ENCODE assay signal across 8 cellular contexts in genomic region chr4:89307446-89308160, GRCh38. TPM values are rescaled to one million over a fixed set of nuclear protein-coding genes. Genes with fewer than 3 reads are reported as not detected.
A peak's percentile ranks its signal among the peaks of the same experiment; 100 is the strongest.
DNase-seq lines count a peak whose midpoint lies in the region; ATAC-seq, FAIRE-seq and TF ChIP-seq lines count a peak whose summit lies in the region.

TSS of gene GPRIN3 (minus strand) at chr4:89307800. CDS start at chr4:89250110, 57,690 bp downstream.

- POLR2A ChIA-PET in naive thymus-derived CD4-positive, alpha-beta T cell (lab: Charles Lee), result interaction anchor here (0.7 to 2.4 kb wide), 9 partner anchors 8 to 35 kb away, joined by 3 to 20 read pairs (median 7); no protein-coding TSS in a partner anchor

- H3K4me1 Mint-ChIP-seq in naive thymus-derived CD4-positive, alpha-beta T cell, result peaks cover 39 to 70% (median 64%) of the 10 kb centered on the region in 7 donors

- H3K4me3 ChIP-seq in esophagus muscularis mucosa (peak within 1 kb of the TSS; percentile 64 to 84 (median 76)), stomach (peak within 1 kb of the TSS; percentile 70 to 82 (median 74))
- peak within 1 kb of the TSS; percentile 93 for H3K4me3 ChIP-seq in naive thymus-derived CD4-positive, alpha-beta T cell (ENCODE audit: low read length)

- H3K9me3 Mint-ChIP-seq in naive thymus-derived CD4-positive, alpha-beta T cell, result no peaks in the 10 kb centered on the region

- DNase-seq in NCI-H748 (lab: John Stamatoyannopoulos, UW; ENCODE audit: unreplicated experiment), result peak; percentile 71
- DNase-seq in activated T-cell treated with anti-CD3 and anti-CD28 coated beads, Interleukin-2, amount 50 U/mL, for 48 hours, result peak; percentile 74 to 80
- DNase-seq in esophagus muscularis mucosa (ENCODE audit: extremely low spot score), result no peak
- peak; percentile 54 to 80 (median 66) for DNase-seq in naive thymus-derived CD4-positive, alpha-beta T cell
- DNase-seq in stomach, result peak; percentile 61
- DNase-seq in GM19239 (ENCODE audit: insufficient read length, low spot score), result no peak

- peak within 1 kb of the TSS; percentile 80 to 99 (median 94) for H3K4me3 Mint-ChIP-seq in naive thymus-derived CD4-positive, alpha-beta T cell

- ATAC-seq in GM18511 (IDR thresholded peaks at IDR 0.05; ENCODE audit: unreplicated experiment) (peak; percentile 89), HG02870 (IDR thresholded peaks at IDR 0.05; ENCODE audit: unreplicated experiment) (peak; percentile 63)
- ATAC-seq in naive thymus-derived CD4-positive, alpha-beta T cell, result peak; percentile 79

- CTCF ChIA-PET in naive thymus-derived CD4-positive, alpha-beta T cell (lab: Charles Lee), result interaction anchor here (0.6 to 1.6 kb wide), 4 partner anchors 9 to 1029 kb away, joined by 3 to 9 read pairs (median 3); no protein-coding TSS in a partner anchor

- H3K27me3 ChIP-seq in esophagus muscularis mucosa, result no peaks in the 10 kb centered on the region
- H3K27me3 ChIP-seq in naive thymus-derived CD4-positive, alpha-beta T cell (ENCODE audit: control insufficient read depth in 2 of 2, insufficient read depth in 2 of 2, low read length in 2 of 2), result no peaks in the 10 kb centered on the region
- peaks cover 0 to 12% (median 3%) of the 10 kb centered on the region in 3 donors for H3K27me3 ChIP-seq in stomach

- H3K27ac ChIP-seq in esophagus muscularis mucosa (replicated peaks in 1 of 4), result peak within 1 kb of the TSS; percentile 55 to 71 (median 70)
- peak within 1 kb of the TSS; percentile 81 for H3K27ac ChIP-seq in naive thymus-derived CD4-positive, alpha-beta T cell (ENCODE audit: low read depth, low read length)
- peak within 1 kb of the TSS; percentile 79 to 89 (median 85) for H3K27ac ChIP-seq in stomach

- TF ChIP-seq EP300 in esophagus muscularis mucosa (IDR thresholded peaks at IDR 0.05), result no peak
- no peak for TF ChIP-seq EP300 in stomach (IDR thresholded peaks at IDR 0.05)

- FAIRE-seq in GM19239 (lab: Jason Lieb, UNC), result no peak

- intact Hi-C loops in esophagus muscularis mucosa (cut with DNase I) (no loop called here), stomach (cut with DNase I; ENCODE audit: low total_unique reads) (no loop called here)
- intact Hi-C loops in naive thymus-derived CD4-positive, alpha-beta T cell (cut with micrococcal nuclease), result loop anchor here (1.0 to 10.0 kb wide), 15 partner anchors 9 to 1023 kb away; partner anchors contain the start of genes HERC3 (in 1 of the 2), PPM1K (in 1 of the 2), PYURF (in 1 of the 2) and TIGD2 (in 1 of the 2)

- H3K9me3 ChIP-seq in esophagus muscularis mucosa (no peaks in the 10 kb centered on the region), stomach (no peaks in the 10 kb centered on the region)
- H3K9me3 ChIP-seq in naive thymus-derived CD4-positive, alpha-beta T cell (ENCODE audit: control insufficient read depth in 2 of 3, low read length in 3 of 3), result no peaks in the 10 kb centered on the region

- peak in 1 of 3 experiments; percentile 12 for TF ChIP-seq CTCF in esophagus muscularis mucosa (IDR thresholded peaks at IDR 0.05)
- TF ChIP-seq CTCF in stomach (IDR thresholded peaks at IDR 0.05), result peak in 1 of 7 experiments; percentile 13

- H3K4me1 ChIP-seq in esophagus muscularis mucosa, result peaks cover 7 to 35% (median 21%) of the 10 kb centered on the region in 4 donors
- H3K4me1 ChIP-seq in naive thymus-derived CD4-positive, alpha-beta T cell (ENCODE audit: control insufficient read depth in 2 of 2, insufficient read depth in 2 of 2, low read length in 2 of 2), result peaks cover 18 to 20% of the 10 kb centered on the region in 2 donors
- H3K4me1 ChIP-seq in stomach, result peaks cover 18 to 40% (median 28%) of the 10 kb centered on the region in 4 donors

- TF ChIP-seq POLR2A in esophagus muscularis mucosa (IDR thresholded peaks at IDR 0.05; ENCODE audit: low read depth) (no peak), stomach (IDR thresholded peaks at IDR 0.05) (no peak)

- H3K27ac Mint-ChIP-seq in naive thymus-derived CD4-positive, alpha-beta T cell, result peak within 1 kb of the TSS; percentile 83 to 98 (median 90)

- peaks cover 0 to 30% (median 0%) of the 10 kb centered on the region in 5 donors for H3K36me3 Mint-ChIP-seq in naive thymus-derived CD4-positive, alpha-beta T cell

- H3K36me3 ChIP-seq in esophagus muscularis mucosa (no peaks in the 10 kb centered on the region), stomach (no peaks in the 10 kb centered on the region)
- H3K36me3 ChIP-seq in naive thymus-derived CD4-positive, alpha-beta T cell (ENCODE audit: control insufficient read depth in 2 of 3, insufficient read depth in 3 of 3, low read length in 3 of 3), result peaks cover 0 to 9% (median 0%) of the 10 kb centered on the region in 3 experiments

- H3K27me3 Mint-ChIP-seq in naive thymus-derived CD4-positive, alpha-beta T cell, result no peaks in the 10 kb centered on the region

- 1% methylated on average over 17 of the region's 67 CpGs for WGBS in esophagus muscularis mucosa
- WGBS in stomach, 5 donors, result 0 to 1% (median 1%) methylated on average over 37 to 67 of the region's 67 CpGs

RNA-seq across cellular contexts. Expression of gene GPRIN3, which starts in this region (rescaled TPM):
- total RNA-seq in esophagus muscularis mucosa (1 to 10 TPM; 2.5 to 3.6 (median 2.8) TPM), stomach (10 to 100 TPM in 4 of 5 donors, 1 to 10 TPM in 1; 8.9 to 19.8 (median 14.9) TPM)
- 10 to 100 TPM; 10.2 to 55.5 (median 24.8) TPM for total RNA-seq in naive thymus-derived CD4-positive, alpha-beta T cell
- polyA plus RNA-seq in naive thymus-derived CD4-positive, alpha-beta T cell, result 1 to 10 TPM; 7.3 to 8.1 TPM
- polyA plus RNA-seq in stomach, result 1 to 10 TPM in 1 of 3 donors, under 1 TPM in 2; 0.40 to 1.1 (median 0.92) TPM

Comparison
In these comparisons a context has a peak if more than half of its experiments do, and no peak if none do; other contexts are left out.
1. DNase-seq: peak in NCI-H748 (single experiment), activated T-cell treated with anti-CD3 and anti-CD28 coated beads, Interleukin-2, amount 50 U/mL, for 48 hours (2 of 2), naive thymus-derived CD4-positive, alpha-beta T cell (9 of 9) and stomach (single experiment); none in esophagus muscularis mucosa (single experiment) and GM19239 (single experiment).
2. intact Hi-C loops: an anchor here in naive thymus-derived CD4-positive, alpha-beta T cell (1.0 to 10.0 kb wide); none called in esophagus muscularis mucosa and stomach.
3. Peak in every context shown above with its lines, with median percentiles within 50 percentile points of each other: ATAC-seq, H3K27ac ChIP-seq and H3K4me3 ChIP-seq.